Comparison of ENCODE assay signal across 10 cellular contexts in the genomic region with DNA sequence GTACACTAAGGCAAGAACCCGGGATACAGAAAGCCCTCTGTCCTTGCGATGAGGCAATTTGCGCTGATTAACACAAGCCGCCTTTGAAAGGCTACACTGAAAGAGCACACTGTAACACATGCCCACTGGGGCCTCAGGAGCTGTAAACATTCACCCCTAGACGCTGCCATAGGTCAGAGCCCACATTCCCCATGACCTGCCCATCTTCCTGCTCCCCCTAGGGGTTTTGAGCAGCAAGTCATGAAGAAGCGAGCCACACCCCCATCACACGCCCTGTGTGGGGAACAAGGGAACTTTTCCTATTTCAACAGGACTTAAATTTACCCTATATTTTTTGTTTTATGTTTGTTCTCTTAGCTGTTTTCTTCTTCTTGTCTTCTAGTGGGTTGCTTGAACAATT. TPM values are rescaled to one million over a fixed set of nuclear protein-coding genes. Genes with fewer than 3 reads are reported as not detected.
DNase-seq lines count a peak whose midpoint lies in the region; ATAC-seq and TF ChIP-seq lines count a peak whose summit lies in the region.
"Had no signal": no experiment of that assay in that cellular context is flagged by ENCODE, and none has a peak within 500 bp of the region (broad histone marks: within the 10 kb centered on the region; RNA-seq: fewer than 3 reads in every experiment).

No MANE protein-coding gene starts in this region.

- H3K4me1 Mint-ChIP-seq in endothelial cell (ENCODE audit: unreplicated experiment) (no peaks in the 10 kb centered on the region), T-cell (no peaks in the 10 kb centered on the region), T-helper 17 cell (no peaks in the 10 kb centered on the region)
- H3K4me1 Mint-ChIP-seq in activated T-helper 1 cell treated with anti-CD3 and anti-CD28 coated beads, Interleukin-12 subunit alpha, Interleukin-12 subunit beta, Interleukin-2, Interleukin-4 antibody, amounts not matched to agents 30 ng/mL and 10 ng/mL and 1 ng/mL, durations not matched to agents 14 hours and 24 hours and 36 hours (ENCODE audit: low read depth): no peaks in the 10 kb centered on the region
- H3K4me1 Mint-ChIP-seq: IgD-negative memory B cell had no signal

- H3K27ac Mint-ChIP-seq in endothelial cell (ENCODE audit: unreplicated experiment): no peak overlapping the region
- no peak overlapping the region for H3K27ac Mint-ChIP-seq in activated T-helper 1 cell treated with anti-CD3 and anti-CD28 coated beads, Interleukin-12 subunit alpha, Interleukin-12 subunit beta, Interleukin-2, Interleukin-4 antibody, amounts not matched to agents 30 ng/mL and 10 ng/mL and 1 ng/mL, durations not matched to agents 14 hours and 24 hours and 36 hours
- no peak overlapping the region for H3K27ac Mint-ChIP-seq in T-cell
- H3K27ac Mint-ChIP-seq in T-helper 17 cell: no peak overlapping the region
- H3K27ac Mint-ChIP-seq: IgD-negative memory B cell had no signal

- no peaks in the 10 kb centered on the region for H3K9me3 ChIP-seq in T-helper 17 cell (ENCODE audit: control insufficient read depth, low read length, poor library complexity, severe bottlenecking)

- TF ChIP-seq CTCF in GM12872 (IDR thresholded peaks at IDR 0.05; ENCODE audit: insufficient read depth, low read depth, low read length) (peak; percentile 54; the same call in 2 of the 3 replicates), endothelial cell (IDR thresholded peaks at IDR 0.05; ENCODE audit: unreplicated experiment) (peak; percentile 55)

- no peak overlapping the region for H3K4me3 Mint-ChIP-seq in endothelial cell (ENCODE audit: unreplicated experiment)
- H3K4me3 Mint-ChIP-seq in activated T-helper 1 cell treated with anti-CD3 and anti-CD28 coated beads, Interleukin-12 subunit alpha, Interleukin-12 subunit beta, Interleukin-2, Interleukin-4 antibody, amounts not matched to agents 30 ng/mL and 10 ng/mL and 1 ng/mL, durations not matched to agents 14 hours and 24 hours and 36 hours: no peak overlapping the region
- no peak overlapping the region for H3K4me3 Mint-ChIP-seq in T-cell
- H3K4me3 Mint-ChIP-seq in T-helper 17 cell: no peak overlapping the region
- H3K4me3 Mint-ChIP-seq: IgD-negative memory B cell had no signal

- H3K36me3 Mint-ChIP-seq in endothelial cell (ENCODE audit: low read depth, unreplicated experiment) (no peaks in the 10 kb centered on the region), T-cell (no peaks in the 10 kb centered on the region), T-helper 17 cell (ENCODE audit: low read depth) (no peaks in the 10 kb centered on the region)
- no peaks in the 10 kb centered on the region for H3K36me3 Mint-ChIP-seq in activated T-helper 1 cell treated with anti-CD3 and anti-CD28 coated beads, Interleukin-12 subunit alpha, Interleukin-12 subunit beta, Interleukin-2, Interleukin-4 antibody, amounts not matched to agents 30 ng/mL and 10 ng/mL and 1 ng/mL, durations not matched to agents 14 hours and 24 hours and 36 hours (ENCODE audit: low read depth)
- H3K36me3 Mint-ChIP-seq: IgD-negative memory B cell had no signal

- H3K9me3 Mint-ChIP-seq in endothelial cell (ENCODE audit: unreplicated experiment) (no peaks in the 10 kb centered on the region), T-cell (peaks cover 0 to 5% (median 4%) of the 10 kb centered on the region in 3 donors)
- no peaks in the 10 kb centered on the region for H3K9me3 Mint-ChIP-seq in activated T-helper 1 cell treated with anti-CD3 and anti-CD28 coated beads, Interleukin-12 subunit alpha, Interleukin-12 subunit beta, Interleukin-2, Interleukin-4 antibody, amounts not matched to agents 30 ng/mL and 10 ng/mL and 1 ng/mL, durations not matched to agents 14 hours and 24 hours and 36 hours
- H3K9me3 Mint-ChIP-seq: IgD-negative memory B cell had no signal

- CTCF ChIA-PET in T-cell (lab: Charles Lee): interaction anchor here in 1 of 2 donors (0.7 kb wide), 1 partner anchor 1342 kb away, joined by 3 read pairs; no protein-coding TSS in a partner anchor

- peaks cover 2% of the 10 kb centered on the region for H3K27me3 Mint-ChIP-seq in endothelial cell (ENCODE audit: unreplicated experiment)
- peaks cover 3% of the 10 kb centered on the region for H3K27me3 Mint-ChIP-seq in activated T-helper 1 cell treated with anti-CD3 and anti-CD28 coated beads, Interleukin-12 subunit alpha, Interleukin-12 subunit beta, Interleukin-2, Interleukin-4 antibody, amounts not matched to agents 30 ng/mL and 10 ng/mL and 1 ng/mL, durations not matched to agents 14 hours and 24 hours and 36 hours (ENCODE audit: insufficient read depth)
- peaks cover 3 to 7% of the 10 kb centered on the region in 2 donors for H3K27me3 Mint-ChIP-seq in T-cell
- no peaks in the 10 kb centered on the region for H3K27me3 Mint-ChIP-seq in T-helper 17 cell
- H3K27me3 Mint-ChIP-seq: IgD-negative memory B cell had no signal

- POLR2A ChIA-PET in T-cell (lab: Charles Lee): no interaction called here

- peak; percentile 92 for ATAC-seq in GM19467 (IDR thresholded peaks at IDR 0.05; ENCODE audit: unreplicated experiment)
- ATAC-seq in HG03457 (IDR thresholded peaks at IDR 0.05; ENCODE audit: unreplicated experiment): peak; percentile 85
- ATAC-seq in T-cell (replicated peaks in 1 of 4): no peak
- ATAC-seq in T-helper 17 cell: no peak

- intact Hi-C loops in activated T-helper 1 cell treated with anti-CD3 and anti-CD28 coated beads, Interleukin-12 subunit alpha, Interleukin-12 subunit beta, Interleukin-2, Interleukin-4 antibody, amounts not matched to agents 30 ng/mL and 10 ng/mL and 1 ng/mL, durations not matched to agents 14 hours and 24 hours and 36 hours (cut with micrococcal nuclease): no loop called here

- DNase-seq in endothelial cell (ENCODE audit: low spot score) (peak; percentile 10), SHP77 treated with DMSO at 0.1 percent for 48 hours (lab: John Stamatoyannopoulos, UW) (no peak), T-cell (no peak), T-helper 17 cell (no peak)
- no peak for DNase-seq in activated T-helper 1 cell treated with anti-CD3 and anti-CD28 coated beads, Interleukin-12 subunit alpha, Interleukin-12 subunit beta, Interleukin-2, Interleukin-4 antibody, amounts not matched to agents 30 ng/mL and 10 ng/mL and 1 ng/mL, durations not matched to agents 14 hours and 24 hours and 36 hours (ENCODE audit: low spot score)

RNA-seq across cellular contexts. Expression of a gene that starts 47.8 kb away (rescaled TPM):
- total RNA-seq in endothelial cell (ENCODE audit: unreplicated experiment) (not detected), T-cell (1 to 10 TPM in 3 of 5 donors, under 1 TPM in 2; 0.84 to 2.8 (median 1.2) TPM), T-helper 17 cell (1 to 10 TPM; 2.8 to 3.0 TPM)
- total RNA-seq in activated T-helper 1 cell treated with anti-CD3 and anti-CD28 coated beads, Interleukin-12 subunit alpha, Interleukin-12 subunit beta, Interleukin-2, Interleukin-4 antibody, amounts not matched to agents 30 ng/mL and 10 ng/mL and 1 ng/mL, durations not matched to agents 14 hours and 24 hours and 36 hours: 0.36 and 0.49 TPM in 2 replicates
- total RNA-seq: astrocyte had no signal

Comparison
In these comparisons a context has a peak if more than half of its experiments do, and no peak if none do; other contexts are left out.
1. ATAC-seq: peak in GM19467 (single experiment) and HG03457 (single experiment); none in T-cell (0 of 4) and T-helper 17 cell (single experiment).